ENCODE assay signal across 9 cellular contexts in the genomic region with DNA sequence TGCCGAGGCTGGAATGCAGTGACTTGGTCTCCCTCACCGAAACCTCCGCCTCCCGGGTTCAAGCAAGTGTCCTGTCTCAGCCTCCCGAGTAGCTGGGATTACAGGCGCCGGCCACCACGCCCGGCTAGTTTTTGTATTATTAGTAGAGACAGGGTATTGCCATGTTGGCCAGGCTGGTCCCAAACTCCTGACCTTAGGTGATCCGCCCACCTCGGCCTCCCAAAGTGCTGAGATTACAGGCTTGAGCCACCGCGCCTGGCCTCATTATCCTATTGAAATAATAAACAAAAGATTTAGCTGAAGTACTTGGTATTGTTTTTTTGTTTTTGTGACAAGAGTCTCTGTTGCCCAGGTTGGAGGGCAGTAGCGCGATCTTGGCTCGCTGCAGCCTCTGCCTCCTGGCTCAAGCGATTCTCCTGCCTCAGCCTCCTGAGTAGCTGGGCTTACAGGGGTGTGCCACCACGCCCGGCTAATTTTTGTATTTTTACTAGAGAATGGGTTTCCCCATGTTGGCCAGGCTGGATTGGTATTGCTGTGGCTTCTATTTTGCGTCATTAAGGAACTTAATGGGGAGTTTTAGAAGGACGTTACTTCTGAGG. TPM values are rescaled to one million over a fixed set of nuclear protein-coding genes. Genes with fewer than 3 reads are reported as not detected.
A peak's percentile ranks its signal among the peaks of the same experiment; 100 is the strongest.
DNase-seq lines count a peak whose midpoint lies in the region; ATAC-seq, FAIRE-seq and TF ChIP-seq lines count a peak whose summit lies in the region.
"Had no signal": no experiment of that assay in that cellular context is flagged by ENCODE, and none has a peak within 500 bp of the region (broad histone marks: within the 10 kb centered on the region; RNA-seq: fewer than 3 reads in every experiment).

No MANE protein-coding gene starts in this region.

- no peak for TF ChIP-seq EP300 in suprapubic skin (IDR thresholded peaks at IDR 0.05)

- no peaks in the 10 kb centered on the region for H3K27me3 Mint-ChIP-seq in activated CD4-positive, alpha-beta T cell treated with anti-CD3 and anti-CD28 coated beads, Interleukin-2, amount 10 ng/mL, durations not matched to agents 7 days and 5 days
- H3K27me3 Mint-ChIP-seq in activated naive CD8-positive, alpha-beta T cell, result no peaks in the 10 kb centered on the region

- CTCF ChIA-PET in activated CD4-positive, alpha-beta T cell treated with anti-CD3 and anti-CD28 coated beads, Interleukin-2, amount 10 ng/mL, durations not matched to agents 7 days and 5 days (lab: Charles Lee), result no interaction called here

- FAIRE-seq in kidney (lab: Jason Lieb, UNC), result no peak
- FAIRE-seq: D721Med had no signal

- H3K9ac ChIP-seq in kidney (ENCODE audit: low read length in 2 of 2), result peak overlapping the region in 1 of 2 donors; percentile 99

- H3K4me1 ChIP-seq in kidney (ENCODE audit: control insufficient read depth in 1 of 2, insufficient read depth in 1 of 2, low read depth in 1 of 2, low read length in 2 of 2) (peaks cover 2 to 15% of the 10 kb centered on the region in 2 donors), suprapubic skin (peaks cover 41% of the 10 kb centered on the region)

- TF ChIP-seq CTCF in kidney (IDR thresholded peaks at IDR 0.05; ENCODE audit: borderline replicate concordance, extremely low read depth, insufficient read depth) (no peak), suprapubic skin (IDR thresholded peaks at IDR 0.05) (no peak)

- 84% methylated on average over 21 of the region's 21 CpGs for WGBS in suprapubic skin

- H3K9me3 ChIP-seq in kidney (ENCODE audit: control insufficient read depth in 1 of 2, low read length in 2 of 2) (no peaks in the 10 kb centered on the region), suprapubic skin (no peaks in the 10 kb centered on the region)

- H3K4me3 Mint-ChIP-seq in activated CD4-positive, alpha-beta T cell treated with anti-CD3 and anti-CD28 coated beads, Interleukin-2, amount 10 ng/mL, durations not matched to agents 7 days and 5 days, result peak overlapping the region; percentile 94
- H3K4me3 Mint-ChIP-seq in activated naive CD8-positive, alpha-beta T cell, result peak overlapping the region; percentile 99

- no peaks in the 10 kb centered on the region for H3K9me3 Mint-ChIP-seq in activated CD4-positive, alpha-beta T cell treated with anti-CD3 and anti-CD28 coated beads, Interleukin-2, amount 10 ng/mL, durations not matched to agents 7 days and 5 days
- H3K9me3 Mint-ChIP-seq in activated naive CD8-positive, alpha-beta T cell (ENCODE audit: low read depth), result no peaks in the 10 kb centered on the region

- H3K36me3 ChIP-seq in kidney (ENCODE audit: control insufficient read depth in 1 of 2, insufficient read depth in 2 of 2, low read length in 2 of 2) (peaks cover 26 to 52% of the 10 kb centered on the region in 2 donors), suprapubic skin (peaks cover 51% of the 10 kb centered on the region)

- no peak for TF ChIP-seq POLR2A in suprapubic skin (IDR thresholded peaks at IDR 0.05)

- H3K27ac Mint-ChIP-seq in activated CD4-positive, alpha-beta T cell treated with anti-CD3 and anti-CD28 coated beads, Interleukin-2, amount 10 ng/mL, durations not matched to agents 7 days and 5 days, result peak overlapping the region; percentile 96
- peak overlapping the region; percentile 100 for H3K27ac Mint-ChIP-seq in activated naive CD8-positive, alpha-beta T cell

- no peaks in the 10 kb centered on the region for H3K27me3 ChIP-seq in suprapubic skin

- H3K4me3 ChIP-seq in kidney (ENCODE audit: low read length in 2 of 2), result peak overlapping the region; percentile 86 to 100
- peak overlapping the region; percentile 65 for H3K4me3 ChIP-seq in suprapubic skin

- H3K4me1 Mint-ChIP-seq in activated CD4-positive, alpha-beta T cell treated with anti-CD3 and anti-CD28 coated beads, Interleukin-2, amount 10 ng/mL, durations not matched to agents 7 days and 5 days, result peaks cover 52% of the 10 kb centered on the region
- peaks cover 46% of the 10 kb centered on the region for H3K4me1 Mint-ChIP-seq in activated naive CD8-positive, alpha-beta T cell (ENCODE audit: low read depth)

- ATAC-seq in HG03108 (IDR thresholded peaks at IDR 0.05; ENCODE audit: unreplicated experiment), result no peak

- POLR2A ChIA-PET in activated CD4-positive, alpha-beta T cell treated with anti-CD3 and anti-CD28 coated beads, Interleukin-2, amount 10 ng/mL, durations not matched to agents 7 days and 5 days (lab: Charles Lee), result no interaction called here

- no peak for DNase-seq in activated CD4-positive, alpha-beta T cell treated with anti-CD3 and anti-CD28 coated beads, Interleukin-2, amount 10 ng/mL, durations not matched to agents 7 days and 5 days
- no peak for DNase-seq in activated CD4-positive, alpha-beta T cell treated with anti-CD3 and anti-CD28 coated beads, Interleukin-2, amount 50 U/mL, for 4 hours
- DNase-seq in kidney (no peak), suprapubic skin (ENCODE audit: low spot score in 2 of 2) (no peak), NCI-H526 treated with DMSO at 0.1 percent for 48 hours (lab: John Stamatoyannopoulos, UW) (no peak), COLO829 (ENCODE audit: low spot score) (no peak)

- intact Hi-C loops in kidney (cut with DNase I), result no loop called here

- peaks cover 55% of the 10 kb centered on the region for H3K36me3 Mint-ChIP-seq in activated CD4-positive, alpha-beta T cell treated with anti-CD3 and anti-CD28 coated beads, Interleukin-2, amount 10 ng/mL, durations not matched to agents 7 days and 5 days (ENCODE audit: low read depth)
- H3K36me3 Mint-ChIP-seq in activated naive CD8-positive, alpha-beta T cell, result peaks cover 24% of the 10 kb centered on the region

- no peak overlapping the region for H3K27ac ChIP-seq in kidney (ENCODE audit: low read depth in 2 of 2, low read length in 2 of 2)
- H3K27ac ChIP-seq in suprapubic skin, result no peak overlapping the region

RNA-seq across cellular contexts. Expression of gene RPL35A, which starts 1.5 kb away (rescaled TPM):
- total RNA-seq in activated CD4-positive, alpha-beta T cell treated with anti-CD3 and anti-CD28 coated beads, Interleukin-2, amount 10 ng/mL, durations not matched to agents 7 days and 5 days, result 100 to 1,000 TPM; 926 to 993 TPM
- total RNA-seq in kidney (721 TPM), suprapubic skin (100 to 1,000 TPM; 564 to 915 (median 773) TPM)
- polyA plus RNA-seq in kidney (ENCODE audit: insufficient read depth, low read depth, low replicate concordance), result 1,510 TPM

RNA-seq across cellular contexts. Expression of gene LMLN, which starts 8.5 kb away (rescaled TPM):
- total RNA-seq in activated CD4-positive, alpha-beta T cell treated with anti-CD3 and anti-CD28 coated beads, Interleukin-2, amount 10 ng/mL, durations not matched to agents 7 days and 5 days, result 1 to 10 TPM; 2.7 to 3.1 TPM
- total RNA-seq in kidney, result 10.5 TPM
- polyA plus RNA-seq in kidney (ENCODE audit: insufficient read depth, low read depth, low replicate concordance), result 1.6 TPM
- total RNA-seq in suprapubic skin, result 1 to 10 TPM; 3.4 to 8.2 (median 5.5) TPM
